8 cellular contexts compared by ENCODE assay signal in the genomic region with DNA sequence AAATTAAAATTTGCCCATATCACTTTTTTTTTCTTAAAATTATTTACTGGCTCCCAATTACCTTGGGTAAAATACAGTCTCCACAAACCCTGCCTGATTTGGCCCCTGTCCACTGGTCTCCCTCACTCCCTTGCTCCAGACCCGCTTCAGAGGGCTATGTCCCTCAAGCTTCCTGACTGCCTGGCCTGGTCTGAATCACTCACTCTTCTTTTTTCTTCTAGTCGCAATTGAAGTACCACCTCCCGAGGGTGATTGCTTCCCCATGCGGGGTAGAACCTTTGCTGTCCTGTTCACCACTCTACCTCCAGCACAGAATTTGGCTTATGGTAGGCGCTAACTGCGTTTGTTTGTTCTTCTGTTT. TPM values are rescaled to one million over a fixed set of nuclear protein-coding genes. Genes with fewer than 3 reads are reported as not detected.
DNase-seq lines count a peak whose midpoint lies in the region; ATAC-seq and TF ChIP-seq lines count a peak whose summit lies in the region.

No MANE protein-coding gene starts in this region.

- no peak for ATAC-seq in natural killer cell treated with Interleukin-12 subunit alpha and Interleukin-12 subunit beta and Interleukin-15 and Interleukin-18, amount 100 ng/mL, for 72 hours
- ATAC-seq in HG02970 (IDR thresholded peaks at IDR 0.05; ENCODE audit: low FRiP score, unreplicated experiment) (no peak), HG02642 (IDR thresholded peaks at IDR 0.05; ENCODE audit: poor library complexity, unreplicated experiment) (no peak)

- peaks cover 25 to 30% of the 10 kb centered on the region in 2 donors for H3K4me1 Mint-ChIP-seq in natural killer cell treated with Interleukin-12 subunit alpha and Interleukin-12 subunit beta and Interleukin-15 and Interleukin-18, amount 100 ng/mL, for 72 hours (ENCODE audit: low read depth in 2 of 2)

- peak overlapping the region; percentile 86 to 98 for H3K27ac Mint-ChIP-seq in natural killer cell treated with Interleukin-12 subunit alpha and Interleukin-12 subunit beta and Interleukin-15 and Interleukin-18, amount 100 ng/mL, for 72 hours

- H3K4me2 ChIP-seq in BLaER1, result peak overlapping the region; percentile 95

- peak overlapping the region; percentile 76 for H3K4me3 ChIP-seq in BLaER1
- H3K4me3 ChIP-seq in dorsolateral prefrontal cortex, result peak overlapping the region; percentile 57 to 96 (median 79)

- peaks cover 18% of the 10 kb centered on the region for H3K4me1 ChIP-seq in BLaER1

- H3K27me3 ChIP-seq in BLaER1, result no peaks in the 10 kb centered on the region
- peaks cover 0 to 3% (median 0%) of the 10 kb centered on the region in 45 donors for H3K27me3 ChIP-seq in dorsolateral prefrontal cortex

- H3K36me3 ChIP-seq in BLaER1, result peaks cover 12% of the 10 kb centered on the region; the same call in 1 of the 2 replicates
- H3K36me3 ChIP-seq in KOPT-K1 (ENCODE audit: insufficient read depth, low read length), result no peaks in the 10 kb centered on the region

- H3K9ac ChIP-seq in BLaER1, result peak overlapping the region; percentile 74

- H4K20me1 ChIP-seq in BLaER1, result no peaks in the 10 kb centered on the region

- H3K4me3 Mint-ChIP-seq in natural killer cell treated with Interleukin-12 subunit alpha and Interleukin-12 subunit beta and Interleukin-15 and Interleukin-18, amount 100 ng/mL, for 72 hours, result peak overlapping the region; percentile 92

- peak overlapping the region; percentile 87 for H3K27ac ChIP-seq in BLaER1
- H3K27ac ChIP-seq in KOPT-K1 (ENCODE audit: low read depth, low read length, poor library complexity, severe bottlenecking), result peak overlapping the region; percentile 89
- H3K27ac ChIP-seq in dorsolateral prefrontal cortex, result peak overlapping the region in 54 of 59 donors; percentile 68 to 99 (median 95)

- no peaks in the 10 kb centered on the region for H3K27me3 Mint-ChIP-seq in natural killer cell treated with Interleukin-12 subunit alpha and Interleukin-12 subunit beta and Interleukin-15 and Interleukin-18, amount 100 ng/mL, for 72 hours

- no peak for DNase-seq in dorsolateral prefrontal cortex
- no peak for DNase-seq in natural killer cell treated with Interleukin-12 subunit alpha and Interleukin-12 subunit beta and Interleukin-15 and Interleukin-18, amount 100 ng/mL, for 72 hours (ENCODE audit: low spot score)
- DNase-seq in NCI-H748 treated with DMSO at 0.1 percent for 48 hours (lab: John Stamatoyannopoulos, UW), result no peak
- DNase-seq in stimulated activated CD4-positive, alpha-beta T cell treated with anti-CD3 and anti-CD28 coated beads, Interleukin-2, amount 100 ng/mL, for 24 hours, result no peak

- H3K9me3 ChIP-seq in BLaER1 (no peaks in the 10 kb centered on the region; the same call in 1 of the 2 replicates), KOPT-K1 (ENCODE audit: insufficient read depth, low read length, poor library complexity, severe bottlenecking) (no peaks in the 10 kb centered on the region)

- peaks cover 3% of the 10 kb centered on the region for H3K9me3 Mint-ChIP-seq in natural killer cell treated with Interleukin-12 subunit alpha and Interleukin-12 subunit beta and Interleukin-15 and Interleukin-18, amount 100 ng/mL, for 72 hours

- TF ChIP-seq CTCF in dorsolateral prefrontal cortex (IDR thresholded peaks at IDR 0.05 in 54 of 56, conservative IDR thresholded peaks at IDR 0.05 in 2 of 56; ENCODE audit: low read depth in 1 of 56, partially characterized antibody in 56 of 56), result no peak

- intact Hi-C loops in dorsolateral prefrontal cortex (cut with DNase I), result loop anchor here (2.0 kb wide), 2 partner anchors 40 to 42 kb away; a partner anchor contains a TSS

- no peaks in the 10 kb centered on the region for H3K36me3 Mint-ChIP-seq in natural killer cell treated with Interleukin-12 subunit alpha and Interleukin-12 subunit beta and Interleukin-15 and Interleukin-18, amount 100 ng/mL, for 72 hours

RNA-seq across cellular contexts. Expression of a gene that starts 0.6 kb away (rescaled TPM):
- total RNA-seq in dorsolateral prefrontal cortex, result 10 to 100 TPM; 14.2 to 41.1 (median 27.6) TPM
- 10 to 100 TPM in 1 of 2 donors, 1 to 10 TPM in 1; 8.8 to 13.7 TPM for total RNA-seq in natural killer cell treated with Interleukin-12 subunit alpha and Interleukin-12 subunit beta and Interleukin-15 and Interleukin-18, amount 100 ng/mL, for 72 hours

RNA-seq across cellular contexts. Expression of a gene that starts 11.4 kb away (rescaled TPM):
- 10 to 100 TPM in 110 of 120 experiments, 1 to 10 TPM in 10; 7.9 to 41.1 (median 16.5) TPM for total RNA-seq in dorsolateral prefrontal cortex
- 1 to 10 TPM; 3.8 to 9.5 TPM for total RNA-seq in natural killer cell treated with Interleukin-12 subunit alpha and Interleukin-12 subunit beta and Interleukin-15 and Interleukin-18, amount 100 ng/mL, for 72 hours

RNA-seq across cellular contexts. Expression of a gene that starts 20.2 kb away (rescaled TPM):
- total RNA-seq in dorsolateral prefrontal cortex, result 10 to 100 TPM in 15 of 120 experiments, 1 to 10 TPM in 105; 1.4 to 15.3 (median 6.7) TPM
- total RNA-seq in natural killer cell treated with Interleukin-12 subunit alpha and Interleukin-12 subunit beta and Interleukin-15 and Interleukin-18, amount 100 ng/mL, for 72 hours, result not detected

RNA-seq across cellular contexts. Expression of a gene that starts 23.3 kb away (rescaled TPM):
- 10 to 100 TPM in 8 of 120 experiments, 1 to 10 TPM in 112; 1.6 to 14.9 (median 4.8) TPM for total RNA-seq in dorsolateral prefrontal cortex
- total RNA-seq in natural killer cell treated with Interleukin-12 subunit alpha and Interleukin-12 subunit beta and Interleukin-15 and Interleukin-18, amount 100 ng/mL, for 72 hours, result 1 to 10 TPM; 2.1 to 2.5 TPM

RNA-seq across cellular contexts. Expression of a gene that starts 41.9 kb away (rescaled TPM):
- 10 to 100 TPM; 37.4 to 67.6 (median 52.1) TPM for total RNA-seq in dorsolateral prefrontal cortex
- total RNA-seq in natural killer cell treated with Interleukin-12 subunit alpha and Interleukin-12 subunit beta and Interleukin-15 and Interleukin-18, amount 100 ng/mL, for 72 hours, result 10 to 100 TPM; 56.3 to 64.6 TPM
